15 cellular contexts compared by ENCODE assay signal in the genomic region with DNA sequence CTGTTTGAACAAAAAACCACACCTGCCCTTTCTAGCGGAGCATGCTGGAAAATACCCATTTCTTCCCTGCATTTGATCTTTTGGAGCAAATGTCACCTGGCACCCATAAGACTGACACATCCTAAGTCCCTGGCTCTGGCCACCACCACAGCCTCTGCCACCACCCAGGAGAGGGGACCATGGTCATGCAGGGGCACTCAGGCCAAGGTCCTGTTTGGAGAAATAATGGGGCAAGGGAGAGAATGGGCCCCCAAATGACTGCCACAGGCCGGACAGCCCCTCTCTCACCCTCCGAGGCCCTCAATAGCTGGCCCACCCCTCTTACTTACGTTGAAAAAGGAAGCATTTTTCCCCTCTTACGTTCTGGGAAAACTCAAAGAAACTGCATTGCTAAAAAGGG.
"Had no signal": no experiment of that assay in that cellular context is flagged by ENCODE, and none has a peak within 500 bp of the region (broad histone marks: within the 10 kb centered on the region; RNA-seq: fewer than 3 reads in every experiment).

No MANE protein-coding gene starts in this region.

- H3K27ac Mint-ChIP-seq: nephron had no signal

- ATAC-seq: gastrocnemius medialis, heart right ventricle, upper lobe of right lung had no signal

- H3K27ac ChIP-seq: adrenal gland, cardiac muscle cell, gastrocnemius medialis, heart right ventricle, SK-N-MC, stomach, testis, upper lobe of right lung, VCaP had no signal

- H3K4me3 ChIP-seq: adrenal gland, cardiac muscle cell, gastrocnemius medialis, heart right ventricle, SK-N-MC, stomach, testis, upper lobe of right lung had no signal

- H3K36me3 ChIP-seq: adrenal gland, cardiac muscle cell, gastrocnemius medialis, upper lobe of right lung had no signal

- H3K9me3 ChIP-seq: adrenal gland, gastrocnemius medialis, heart right ventricle, stomach, testis, upper lobe of right lung had no signal

- H3K4me3 Mint-ChIP-seq: nephron had no signal

- H3K9me3 Mint-ChIP-seq: nephron had no signal

- DNase-seq: adrenal gland; erythroblast; gastrocnemius medialis; heart right ventricle; mesendoderm; nucleus accumbens; stimulated activated CD4-positive, alpha-beta T cell treated with anti-CD3 and anti-CD28 coated beads, Interleukin-2, amount 100 ng/mL, for 48 hours; stomach; T-helper 1 cell; testis; upper lobe of right lung had no signal

- H3K4me1 ChIP-seq: adrenal gland, upper lobe of right lung had no signal

- H3K27me3 ChIP-seq: adrenal gland, cardiac muscle cell, gastrocnemius medialis, stomach, testis, upper lobe of right lung had no signal
